ENCODE assay signal across 8 cellular contexts in genomic region chr2:223930002-223930976, GRCh38. TPM values are rescaled to one million over a fixed set of nuclear protein-coding genes. Genes with fewer than 3 reads are reported as not detected.
A peak's percentile ranks its signal among the peaks of the same experiment; 100 is the strongest.
DNase-seq lines count a peak whose midpoint lies in the region; ATAC-seq and TF ChIP-seq lines count a peak whose summit lies in the region.

No MANE protein-coding gene starts in this region.

- H4K20me1 ChIP-seq in smooth muscle cell (ENCODE audit: low read depth) = peaks cover 74% of the 10 kb centered on the region

- 0 out of 2 replicates have a peak, but pooled peaks cover 2% of the 10 kb centered on the region for H3K36me3 ChIP-seq in HUES6 (ENCODE audit: control insufficient read depth, insufficient read depth, low read length)
- no peaks in the 10 kb centered on the region for H3K36me3 ChIP-seq in smooth muscle cell (ENCODE audit: low read depth)

- H3K9me3 ChIP-seq in HUES6 (ENCODE audit: control insufficient read depth, insufficient read depth, low read depth, low read length) (peaks cover 18% of the 10 kb centered on the region), smooth muscle cell (replicated peaks; ENCODE audit: low read depth) (no peaks in the 10 kb centered on the region)

- peaks cover 84% of the 10 kb centered on the region for H3K79me2 ChIP-seq in smooth muscle cell (ENCODE audit: low read depth)

- no peak overlapping the region for H2AFZ ChIP-seq in smooth muscle cell (ENCODE audit: low read depth)

- H3K4me2 ChIP-seq in smooth muscle cell = no peak overlapping the region

- H3K36me3 Mint-ChIP-seq in activated naive CD8-positive, alpha-beta T cell = peaks cover 3% of the 10 kb centered on the region

- no peaks in the 10 kb centered on the region for H3K27me3 Mint-ChIP-seq in activated naive CD8-positive, alpha-beta T cell

- H3K4me1 Mint-ChIP-seq in activated naive CD8-positive, alpha-beta T cell (ENCODE audit: low read depth) = peaks cover 53% of the 10 kb centered on the region

- no peaks in the 10 kb centered on the region for H3K27me3 ChIP-seq in HUES6 (ENCODE audit: control insufficient read depth, insufficient read depth, low read length)
- no peaks in the 10 kb centered on the region for H3K27me3 ChIP-seq in smooth muscle cell (ENCODE audit: low read depth)

- DNase-seq in hippocampal formation (lab: John Stamatoyannopoulos, UW) (peak; percentile 54 to 83), smooth muscle cell (lab: John Stamatoyannopoulos, UW; ENCODE audit: unreplicated experiment) (no peak), NCI-H1105 (lab: John Stamatoyannopoulos, UW) (no peak), OCI-M2 (lab: John Stamatoyannopoulos, UW; ENCODE audit: unreplicated experiment) (no peak)

- no peaks in the 10 kb centered on the region for H3F3A ChIP-seq in smooth muscle cell (ENCODE audit: low read depth)

- H3K9ac ChIP-seq in HUES6 (ENCODE audit: low read length) = no peak overlapping the region
- H3K9ac ChIP-seq in smooth muscle cell (ENCODE audit: low read depth) = no peak overlapping the region

- H3K4me1 ChIP-seq in HUES6 (ENCODE audit: control insufficient read depth, insufficient read depth, low read length) = peaks cover 32% of the 10 kb centered on the region
- no peaks in the 10 kb centered on the region for H3K4me1 ChIP-seq in smooth muscle cell (ENCODE audit: low read depth)

- WGBS in smooth muscle cell (ENCODE audit: low lambda C conversion rate) = 71% methylated on average over 23 of the region's 23 CpGs

- no peak for ATAC-seq in GM19397 (IDR thresholded peaks at IDR 0.05; ENCODE audit: unreplicated experiment)
- no peak for ATAC-seq in GM19023 (IDR thresholded peaks at IDR 0.05; ENCODE audit: unreplicated experiment)

- H3K4me3 Mint-ChIP-seq in activated naive CD8-positive, alpha-beta T cell = peak overlapping the region; percentile 56

- H3K27ac Mint-ChIP-seq in activated naive CD8-positive, alpha-beta T cell = peak overlapping the region; percentile 66

- no peak for TF ChIP-seq CTCF in smooth muscle cell (IDR thresholded peaks at IDR 0.05; ENCODE audit: borderline replicate concordance, insufficient read depth, poor library complexity, severe bottlenecking)

- H3K9me3 Mint-ChIP-seq in activated naive CD8-positive, alpha-beta T cell (ENCODE audit: low read depth) = no peaks in the 10 kb centered on the region

- H3K4me3 ChIP-seq in HUES6 (ENCODE audit: low read depth, low read length) (no peak overlapping the region), smooth muscle cell (no peak overlapping the region)

- H3K27ac ChIP-seq in HUES6 (ENCODE audit: low read depth, low read length) (peak overlapping the region; percentile 8; the same call in 1 of the 2 replicates), smooth muscle cell (ENCODE audit: low read depth) (peak overlapping the region; percentile 32)

RNA-seq across cellular contexts. Expression of gene WDFY1, which starts 14.8 kb away (rescaled TPM):
- 58.6 and 68.3 TPM in 2 replicates for total RNA-seq in smooth muscle cell
- polyA plus RNA-seq in smooth muscle cell = 31.6 and 33.1 TPM in 2 replicates

RNA-seq across cellular contexts. Expression of gene MRPL44, which starts 27.0 kb away (rescaled TPM):
- 23.2 and 34.5 TPM in 2 replicates for total RNA-seq in smooth muscle cell
- 23.5 and 25.4 TPM in 2 replicates for polyA plus RNA-seq in smooth muscle cell

Comparison
In these comparisons a context has a peak if more than half of its experiments do, and no peak if none do; other contexts are left out.
1. DNase-seq: peak in hippocampal formation (2 of 2); none in smooth muscle cell (single experiment), NCI-H1105 (single experiment) and OCI-M2 (single experiment).